1 cellular context compared by ENCODE assay signal in genomic region chr12:63843613-63844390, GRCh38.
TF ChIP-seq lines count a peak whose summit lies in the region.

No MANE protein-coding gene starts in this region.

TF ChIP-seq in HepG2, 621 proteins besides CTCF, POLR2A, EP300 and RAD21 (continued from another document):
- TF ChIP-seq ZMAT5 (CRISPR knock-in tag; IDR thresholded peaks at IDR 0.05; ENCODE audit: borderline replicate concordance, low read depth): no peak
- no peak for TF ChIP-seq MAFK (conservative IDR thresholded peaks at IDR 0.05 in 1 of 2, IDR thresholded peaks at IDR 0.05 in 1 of 2; ENCODE audit: low read length in 2 of 2)
- no peak for TF ChIP-seq DDIT3 (CRISPR knock-in tag; IDR thresholded peaks at IDR 0.05)
- TF ChIP-seq PHF5A (CRISPR knock-in tag; IDR thresholded peaks at IDR 0.05; ENCODE audit: low read depth, unreplicated experiment): no peak
- peak; percentile 51 for TF ChIP-seq TAF15 (IDR thresholded peaks at IDR 0.05; ENCODE audit: low read depth, low read length, poor library complexity, severe bottlenecking)
- TF ChIP-seq ZNF773 (CRISPR knock-in tag; IDR thresholded peaks at IDR 0.05; ENCODE audit: borderline replicate concordance): no peak
- peak; percentile 68; the same call in 1 of the 2 replicates for TF ChIP-seq ZNF713 (CRISPR knock-in tag; IDR thresholded peaks at IDR 0.05)
- no peak for TF ChIP-seq MLXIP (CRISPR knock-in tag; IDR thresholded peaks at IDR 0.05; ENCODE audit: borderline replicate concordance)
- peak; percentile 99 for TF ChIP-seq UBTF (CRISPR knock-in tag; IDR thresholded peaks at IDR 0.05)
- no peak for TF ChIP-seq HNRNPL (IDR thresholded peaks at IDR 0.05; ENCODE audit: low read depth, low read length)
- TF ChIP-seq HOXA3 (CRISPR knock-in tag; IDR thresholded peaks at IDR 0.05): peak; percentile 78; the same call in 1 of the 2 replicates
- peak; percentile 85 for TF ChIP-seq EED (CRISPR knock-in tag; IDR thresholded peaks at IDR 0.05)
- peak; percentile 28; the same call in 1 of the 2 replicates for TF ChIP-seq CREBL2 (CRISPR knock-in tag; IDR thresholded peaks at IDR 0.05; ENCODE audit: borderline replicate concordance)
- peak; percentile 64 for TF ChIP-seq TFE3 (CRISPR knock-in tag; IDR thresholded peaks at IDR 0.05)
- peak; percentile 77; the same call in 1 of the 2 replicates for TF ChIP-seq ZNF235 (CRISPR knock-in tag; IDR thresholded peaks at IDR 0.05; ENCODE audit: borderline replicate concordance)
- no peak for TF ChIP-seq FOXA1 (IDR thresholded peaks at IDR 0.05)
- peak; percentile 34; the same call in 1 of the 2 replicates for TF ChIP-seq FOXA1 (CRISPR knock-in tag; IDR thresholded peaks at IDR 0.05)
- TF ChIP-seq BRCA1 (CRISPR knock-in tag; IDR thresholded peaks at IDR 0.05): no peak
- peak; percentile 91 for TF ChIP-seq ZNF687 (CRISPR knock-in tag; IDR thresholded peaks at IDR 0.05)
- peak; percentile 89 for TF ChIP-seq ZNF777 (CRISPR knock-in tag; IDR thresholded peaks at IDR 0.05)
- peak; percentile 44; the same call in 1 of the 2 replicates for TF ChIP-seq ZNF232 (CRISPR knock-in tag; IDR thresholded peaks at IDR 0.05; ENCODE audit: borderline replicate concordance)
- no peak for TF ChIP-seq ATF6 (CRISPR knock-in tag; conservative IDR thresholded peaks at IDR 0.05)
- TF ChIP-seq FOSL1 (CRISPR knock-in tag; IDR thresholded peaks at IDR 0.05; ENCODE audit: borderline replicate concordance): no peak
- 0 out of 2 replicates have a peak, but pooled peaks have one; percentile 58 for TF ChIP-seq ZNF335 (CRISPR knock-in tag; IDR thresholded peaks at IDR 0.05)
- TF ChIP-seq ZNF451 (CRISPR knock-in tag; IDR thresholded peaks at IDR 0.05): peak; percentile 21; the same call in 1 of the 2 replicates
